Comparison of ENCODE assay signal across 31 cellular contexts in the genomic region with DNA sequence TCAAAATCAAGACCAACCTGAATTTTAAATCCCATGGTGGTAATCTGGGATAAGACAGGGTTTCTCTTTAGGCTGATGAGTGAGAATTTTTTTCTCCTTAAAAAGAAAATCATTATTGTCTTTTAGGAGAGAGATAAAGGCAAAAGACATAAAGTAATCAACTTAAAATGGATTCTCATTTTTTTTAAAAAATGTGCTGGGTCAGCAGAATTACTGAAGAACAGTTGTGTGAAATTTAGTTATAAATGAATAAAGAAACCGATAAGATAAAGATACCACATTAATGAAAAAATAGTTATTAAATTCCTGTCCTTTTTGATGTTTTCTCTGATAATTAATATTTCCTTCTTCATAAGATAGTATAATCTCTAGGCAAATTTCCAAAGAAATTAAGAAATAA.
"Had no signal": no experiment of that assay in that cellular context is flagged by ENCODE, and none has a peak within 500 bp of the region (broad histone marks: within the 10 kb centered on the region; RNA-seq: fewer than 3 reads in every experiment).

No MANE protein-coding gene starts in this region.

- H3K27me3 ChIP-seq: ascending aorta, cardiac muscle cell had no signal

- H3K27ac ChIP-seq: ascending aorta, cardiac muscle cell, VCaP had no signal

- H3K9me3 ChIP-seq: ascending aorta had no signal

- H3K4me3 ChIP-seq: ascending aorta, cardiac muscle cell had no signal

- FAIRE-seq: bronchial epithelial cell, TTC549 had no signal

- ATAC-seq: activated CD8-positive, alpha-beta T cell treated with anti-CD3 and anti-CD28 coated beads for 36 hours; activated naive CD4-positive, alpha-beta T cell treated with anti-CD3 and anti-CD28 coated beads, Interleukin-2, amount 50 U/mL, for 72 hours; activated T-cell treated with anti-CD3 and anti-CD28 coated beads, Interleukin-2, amount 50 U/mL, for 4 hours; activated T-cell treated with anti-CD3 and anti-CD28 coated beads, Interleukin-2, amount 50 U/mL, for 72 hours; activated T-helper 17 cell treated with anti-CD3 and anti-CD28 coated beads, Interleukin-2, amount 50 U/mL, for 72 hours had no signal

- DNase-seq: activated B cell treated with CpG ODN at 0.5 μM for 24 hours; activated CD4-positive, alpha-beta memory T cell treated with anti-CD3 and anti-CD28 coated beads for 36 hours; activated CD4-positive, alpha-beta T cell treated with anti-CD3 and anti-CD28 coated beads for 4 hours; activated CD4-positive, alpha-beta T cell treated with anti-CD3 and anti-CD28 coated beads, Interleukin-2, amount 10 ng/mL, durations not matched to agents 24 days and 14 days; activated CD4-positive, alpha-beta T cell treated with anti-CD3 and anti-CD28 coated beads, Interleukin-2, amount 50 U/mL, for 1 hour; activated CD4-positive, alpha-beta T cell treated with anti-CD3 and anti-CD28 coated beads, Interleukin-2, amount 50 U/mL, for 4 hours; activated CD4-positive, CD25-positive, alpha-beta regulatory T cell treated with anti-CD3 and anti-CD28 coated beads, Interleukin-2, amount 50 U/mL, for 72 hours; activated CD8-positive, alpha-beta memory T cell treated with anti-CD3 and anti-CD28 coated beads, Interleukin-2, amount 50 U/mL, for 4 hours; activated CD8-positive, alpha-beta T cell treated with anti-CD3 and anti-CD28 coated beads for 36 hours; activated effector memory CD4-positive, alpha-beta T cell treated with anti-CD3 and anti-CD28 coated beads, Interleukin-2, amount 50 U/mL, for 16 hours; activated gamma-delta T cell treated with Interleukin-2 at 50 U/mL for 16 hours; activated naive CD4-positive, alpha-beta T cell; activated naive CD4-positive, alpha-beta T cell treated with anti-CD3 and anti-CD28 coated beads for 36 hours; activated naive CD4-positive, alpha-beta T cell treated with anti-CD3 and anti-CD28 coated beads, Interleukin-2, amount 50 U/mL, for 16 hours; activated naive CD8-positive, alpha-beta T cell treated with anti-CD3 and anti-CD28 coated beads for 36 hours; activated T-cell treated with anti-CD3 and anti-CD28 coated beads for 4 hours; activated T-cell treated with anti-CD3 and anti-CD28 coated beads, Interleukin-2, amount 50 U/mL, for 1 hour; activated T-cell treated with anti-CD3 and anti-CD28 coated beads, Interleukin-2, amount 50 U/mL, for 4 hours; activated T-cell treated with anti-CD3 and anti-CD28 coated beads, Interleukin-2, amount 50 U/mL, for 72 hours; amygdala; anterior cingulate cortex; cerebellar nuclear complex; T-helper 2 cell; T-helper 9 cell had no signal

- H3K36me3 ChIP-seq: ascending aorta, cardiac muscle cell had no signal

- H3K4me1 ChIP-seq: ascending aorta had no signal
